ENCODE assay signal across 19 cellular contexts in the genomic region with DNA sequence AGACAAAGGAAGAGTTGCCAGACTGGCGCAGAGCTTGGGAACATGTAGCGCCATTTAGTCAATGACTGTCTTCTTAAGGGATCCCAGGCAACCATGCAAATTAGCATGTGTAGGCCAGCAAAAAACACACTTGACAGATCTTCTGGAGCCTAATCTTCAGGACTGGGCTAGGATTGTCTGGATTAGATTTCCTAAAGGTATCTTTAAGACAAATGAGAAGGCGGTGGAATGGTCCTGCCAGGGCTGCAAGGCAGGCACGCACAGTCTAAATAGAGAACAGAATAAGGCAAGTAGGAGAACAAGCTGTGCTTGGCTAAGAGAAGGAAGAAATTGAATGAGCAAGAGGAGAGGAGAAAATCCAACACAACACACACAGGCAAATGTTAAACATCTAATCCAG.
A peak's percentile ranks its signal among the peaks of the same experiment; 100 is the strongest.
DNase-seq lines count a peak whose midpoint lies in the region; ATAC-seq and TF ChIP-seq lines count a peak whose summit lies in the region.
"Had no signal": no experiment of that assay in that cellular context is flagged by ENCODE, and none has a peak within 500 bp of the region (broad histone marks: within the 10 kb centered on the region; RNA-seq: fewer than 3 reads in every experiment).

No MANE protein-coding gene starts in this region.

- no peaks in the 10 kb centered on the region for H3K27me3 ChIP-seq in upper lobe of right lung

- H3K4me3 ChIP-seq in upper lobe of right lung = no peak overlapping the region
- H3K4me3 ChIP-seq: GM12878, GM23338 had no signal

- intact Hi-C loops in upper lobe of right lung (cut with DNase I) = no loop called here

- H3K4me1 ChIP-seq in upper lobe of right lung = no peaks in the 10 kb centered on the region

- no peaks in the 10 kb centered on the region for H3K9me3 ChIP-seq in upper lobe of right lung

- DNase-seq in NCI-H2227 (lab: John Stamatoyannopoulos, UW; ENCODE audit: unreplicated experiment) = peak; percentile 31
- DNase-seq in medulla oblongata (ENCODE audit: extremely low spot score) = peak; percentile 10
- no peak for DNase-seq in DMS 273 (lab: John Stamatoyannopoulos, UW; ENCODE audit: unreplicated experiment)
- no peak for DNase-seq in upper lobe of right lung
- no peak for DNase-seq in effector CD8-positive, alpha-beta T cell (lab: John Stamatoyannopoulos, UW)
- DNase-seq: C1 segment of cervical spinal cord; Calu3; CD4-positive, alpha-beta memory T cell; COR-L47; DMS 273 treated with DMSO at 0.1 percent for 48 hours; DMS79; EL; GDM1; H9; HFFc6 had no signal

- ATAC-seq in GM21737 (IDR thresholded peaks at IDR 0.05; ENCODE audit: unreplicated experiment) (no peak), upper lobe of right lung (no peak)
- ATAC-seq: GM12878, GM23338 had no signal

- H3K27ac ChIP-seq in angular gyrus (ENCODE audit: low read depth, low read length) = peak overlapping the region; percentile 19
- no peak overlapping the region for H3K27ac ChIP-seq in upper lobe of right lung

- H3K36me3 ChIP-seq in upper lobe of right lung = no peaks in the 10 kb centered on the region

- TF ChIP-seq CTCF in upper lobe of right lung (IDR thresholded peaks at IDR 0.05) = no peak

Comparison
In these comparisons a context has a peak if more than half of its experiments do, and no peak if none do; other contexts are left out.
1. DNase-seq: peak in NCI-H2227 (single experiment) and medulla oblongata (single experiment); none in DMS 273 (single experiment), upper lobe of right lung (single experiment) and effector CD8-positive, alpha-beta T cell (single experiment).